ENCODE assay signal across 8 cellular contexts in the genomic region with DNA sequence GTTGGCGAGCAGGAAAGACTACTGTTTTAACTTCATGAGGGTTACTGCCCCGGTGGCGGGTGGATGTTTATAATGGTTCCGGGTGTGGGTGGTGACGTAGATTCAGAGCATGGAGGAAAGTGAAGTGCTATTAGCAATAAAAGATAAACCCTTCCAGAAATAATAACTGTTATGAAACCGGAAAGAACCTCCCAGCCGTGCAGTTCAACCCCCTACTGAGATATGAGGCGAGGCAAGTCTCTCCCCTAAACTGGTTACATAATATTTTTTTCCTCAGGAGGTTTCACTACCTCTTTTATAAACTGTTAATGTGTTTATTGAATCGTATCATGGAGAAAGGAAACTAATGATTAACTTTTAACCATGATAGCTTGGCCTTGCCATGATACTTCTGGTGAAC. TPM values are rescaled to one million over a fixed set of nuclear protein-coding genes. Genes with fewer than 3 reads are reported as not detected.
DNase-seq lines count a peak whose midpoint lies in the region; ATAC-seq and TF ChIP-seq lines count a peak whose summit lies in the region.

No MANE protein-coding gene starts in this region.

- H3K27ac ChIP-seq in CD8-positive, alpha-beta T cell (ENCODE audit: low read depth, low read length), result no peak overlapping the region

- peaks cover 12% of the 10 kb centered on the region for H3K9me3 Mint-ChIP-seq in CD8-positive, alpha-beta T cell

- no peaks in the 10 kb centered on the region for H3K27me3 Mint-ChIP-seq in CD8-positive, alpha-beta T cell (ENCODE audit: low read depth)

- no peaks in the 10 kb centered on the region for H3K27me3 ChIP-seq in CD8-positive, alpha-beta T cell (ENCODE audit: insufficient read depth, low read length)

- H3K4me1 Mint-ChIP-seq in CD8-positive, alpha-beta T cell (ENCODE audit: low read depth), result peaks cover 9% of the 10 kb centered on the region

- no peaks in the 10 kb centered on the region for H3K36me3 ChIP-seq in CD8-positive, alpha-beta T cell (ENCODE audit: insufficient read depth, low read length)

- no peak overlapping the region for H3K27ac Mint-ChIP-seq in CD8-positive, alpha-beta T cell

- DNase-seq in NOMO-1 (lab: John Stamatoyannopoulos, UW; ENCODE audit: unreplicated experiment in 2 of 2) (peak; percentile 97 to 100), lung microvascular endothelial cell (ENCODE audit: low read depth in 2 of 2) (peak; percentile 53 to 84), DMS114 treated with DMSO at 0.1 percent for 48 hours (lab: John Stamatoyannopoulos, UW; ENCODE audit: unreplicated experiment) (no peak), activated T-cell treated with anti-CD3 and anti-CD28 coated beads for 4 hours (no peak), T1000 (lab: John Stamatoyannopoulos, UW) (no peak)
- DNase-seq in CD8-positive, alpha-beta T cell, result no peak

- POLR2A ChIA-PET in CD8-positive, alpha-beta T cell (lab: Charles Lee), result no interaction called here

- peaks cover 3% of the 10 kb centered on the region for H3K36me3 Mint-ChIP-seq in CD8-positive, alpha-beta T cell

- TF ChIP-seq CTCF in CD8-positive, alpha-beta T cell (IDR thresholded peaks at IDR 0.05), result no peak

- ATAC-seq in GM18505 (IDR thresholded peaks at IDR 0.05; ENCODE audit: unreplicated experiment) (peak; percentile 91), HG02623 (IDR thresholded peaks at IDR 0.05; ENCODE audit: unreplicated experiment) (peak; percentile 83)
- no peak for ATAC-seq in CD8-positive, alpha-beta T cell

- no peak for TF ChIP-seq POLR2A in GM18505 (IDR thresholded peaks at IDR 0.05; ENCODE audit: borderline replicate concordance, extremely low read depth, insufficient read depth, insufficient read length)

- CTCF ChIA-PET in CD8-positive, alpha-beta T cell (lab: Charles Lee), result no interaction called here

- H3K9me3 ChIP-seq in CD8-positive, alpha-beta T cell (ENCODE audit: low read length), result no peaks in the 10 kb centered on the region

- no peak overlapping the region for H3K4me3 Mint-ChIP-seq in CD8-positive, alpha-beta T cell

- intact Hi-C loops in CD8-positive, alpha-beta T cell (cut with DNase I, micrococcal nuclease), result no loop called here

- no peaks in the 10 kb centered on the region for H3K4me1 ChIP-seq in CD8-positive, alpha-beta T cell (ENCODE audit: insufficient read depth, low read length)

- H3K4me3 ChIP-seq in CD8-positive, alpha-beta T cell (ENCODE audit: low read depth, low read length), result no peak overlapping the region

RNA-seq across cellular contexts. Expression of a gene that starts 33.9 kb away (rescaled TPM):
- 8.9 and 17.3 TPM in 2 replicates for total RNA-seq in lung microvascular endothelial cell
- 10 to 100 TPM; 61.1 to 67.0 TPM for total RNA-seq in CD8-positive, alpha-beta T cell

Comparison
In these comparisons a context has a peak if more than half of its experiments do, and no peak if none do; other contexts are left out.
1. DNase-seq: peak in NOMO-1 (2 of 2) and lung microvascular endothelial cell (2 of 2); none in DMS114 treated with DMSO at 0.1 percent for 48 hours (single experiment), activated T-cell treated with anti-CD3 and anti-CD28 coated beads for 4 hours (single experiment), CD8-positive, alpha-beta T cell (0 of 7) and T1000 (single experiment).